In genomic region chr2:158676696-158677095, GRCh38 we compare ENCODE assay signal across 18 cellular contexts.
"Had no signal": no experiment of that assay in that cellular context is flagged by ENCODE, and none has a peak within 500 bp of the region (broad histone marks: within the 10 kb centered on the region; RNA-seq: fewer than 3 reads in every experiment).

No MANE protein-coding gene starts in this region.

- H3K27ac ChIP-seq: brain microvascular endothelial cell, spleen, uterus had no signal

- DNase-seq: activated CD4-positive, alpha-beta T cell treated with anti-CD3 and anti-CD28 coated beads, Interleukin-2, amount 50 U/mL, for 4 hours; activated CD4-positive, CD25-positive, alpha-beta regulatory T cell treated with anti-CD3 and anti-CD28 coated beads, Interleukin-2, amount 50 U/mL, for 72 hours; activated effector memory CD4-positive, alpha-beta T cell treated with anti-CD3 and anti-CD28 coated beads, Interleukin-2, amount 50 U/mL, for 16 hours; activated T-cell treated with anti-CD3 and anti-CD28 coated beads, Interleukin-2, amount 50 U/mL, for 1 hour; amniotic stem cell; brain microvascular endothelial cell; hippocampal formation; naive B cell; spleen; stimulated activated CD4-positive, alpha-beta T cell treated with anti-CD3 and anti-CD28 coated beads, Interleukin-1b, Interleukin-23, amount 100 ng/mL, for 48 hours; stimulated activated naive CD4-positive, alpha-beta T cell treated with Interleukin-2 at 50 U/mL for 16 hours; uterus had no signal

- H3K36me3 Mint-ChIP-seq: naive B cell had no signal

- H3K4me3 Mint-ChIP-seq: naive B cell; T-helper 2 cell treated with Interferon-gamma antibody and Interleukin-4, amounts not matched to agents 5 μg/mL and 100 μg/mL, for 36 hours had no signal

- H3K4me3 ChIP-seq: dorsolateral prefrontal cortex, lung, spleen, uterus had no signal

- H3K9me3 ChIP-seq: spleen, uterus had no signal

- H3K36me3 ChIP-seq: uterus had no signal

- H3K27me3 Mint-ChIP-seq: naive B cell, progenitor cell of endocrine pancreas had no signal

- H3K4me1 Mint-ChIP-seq: naive B cell had no signal

- H3K27ac Mint-ChIP-seq: activated naive CD4-positive, alpha-beta T cell treated with anti-CD3 and anti-CD28 coated beads, Interleukin-2, amount 50 U/mL, for 72 hours; progenitor cell of endocrine pancreas; T-helper 2 cell treated with Interferon-gamma antibody and Interleukin-4, amounts not matched to agents 5 μg/mL and 100 μg/mL, for 36 hours had no signal

- H3K27me3 ChIP-seq: brain microvascular endothelial cell, dorsolateral prefrontal cortex, spleen, uterus had no signal

- H3K4me1 ChIP-seq: spleen, uterus had no signal

- ATAC-seq: activated naive CD4-positive, alpha-beta T cell treated with anti-CD3 and anti-CD28 coated beads, Interleukin-2, amount 50 U/mL, for 72 hours; sciatic nerve had no signal

- H3K9me3 Mint-ChIP-seq: activated naive CD4-positive, alpha-beta T cell treated with anti-CD3 and anti-CD28 coated beads, Interleukin-2, amount 50 U/mL, for 72 hours; naive B cell; T-helper 2 cell treated with Interferon-gamma antibody and Interleukin-4, amounts not matched to agents 5 μg/mL and 100 μg/mL, for 36 hours had no signal
